Comparison of ENCODE assay signal across 13 cellular contexts in genomic region chr3:124707667-124708066, GRCh38. TPM values are rescaled to one million over a fixed set of nuclear protein-coding genes. Genes with fewer than 3 reads are reported as not detected.
DNase-seq lines count a peak whose midpoint lies in the region; ATAC-seq, FAIRE-seq and TF ChIP-seq lines count a peak whose summit lies in the region.
"Had no signal": no experiment of that assay in that cellular context is flagged by ENCODE, and none has a peak within 500 bp of the region (broad histone marks: within the 10 kb centered on the region; RNA-seq: fewer than 3 reads in every experiment).

No MANE protein-coding gene starts in this region.

- no peak for ATAC-seq in HepG2
- no peak for ATAC-seq in HG02970 (IDR thresholded peaks at IDR 0.05; ENCODE audit: low FRiP score, unreplicated experiment)
- ATAC-seq: Right ventricle myocardium inferior had no signal

- FAIRE-seq in HepG2 (lab: Jason Lieb, UNC), result no peak

- no peaks in the 10 kb centered on the region for H3K27me3 ChIP-seq in BLaER1
- H3K27me3 ChIP-seq in MG63, result peaks cover 18% of the 10 kb centered on the region
- H3K27me3 ChIP-seq in HepG2 (ENCODE audit: control insufficient read depth in 1 of 2, insufficient read depth in 2 of 2, low read length in 2 of 2), result no peaks in the 10 kb centered on the region

- H3K4me1 ChIP-seq in BLaER1 (peaks cover 39% of the 10 kb centered on the region), HepG2 (ENCODE audit: insufficient read depth, low read length) (peaks cover 16% of the 10 kb centered on the region)
- H3K4me1 ChIP-seq: tibial nerve had no signal

- no peak for TF ChIP-seq RAD21 in HepG2 (CRISPR knock-in tag; IDR thresholded peaks at IDR 0.05)

- TF ChIP-seq POLR2A in HepG2 (IDR thresholded peaks at IDR 0.05; ENCODE audit: insufficient read depth in 1 of 2, low read depth in 2 of 2, low read length in 2 of 2), result no peak

- H3K4me2 ChIP-seq in BLaER1, result peak overlapping the region; percentile 62
- no peak overlapping the region for H3K4me2 ChIP-seq in HepG2 (ENCODE audit: low read depth, low read length)

- H3K36me3 ChIP-seq in BLaER1 (no peaks in the 10 kb centered on the region), MG63 (no peaks in the 10 kb centered on the region), HepG2 (replicated peaks in 1 of 2; ENCODE audit: control insufficient read depth in 1 of 2, insufficient read depth in 2 of 2, low read length in 2 of 2) (no peaks in the 10 kb centered on the region)
- H3K36me3 ChIP-seq: tibial nerve had no signal

- H3K79me2 ChIP-seq in HepG2 (ENCODE audit: insufficient read depth, low read length), result no peaks in the 10 kb centered on the region

- H3K9ac ChIP-seq in BLaER1 (peak overlapping the region; percentile 2; the same call in 1 of the 2 replicates), HepG2 (ENCODE audit: insufficient read depth, low read depth, low read length) (no peak overlapping the region)

- POLR2A ChIA-PET in HepG2 (lab: Yijun Ruan, JAX), result interaction anchor here (0.9 kb wide), 1 partner anchor 22 kb away, joined by 3 read pairs; the partner anchor contains the start of gene UMPS

- in situ Hi-C loops in HepG2 (cut with HindIII; ENCODE audit: extremely low pct_ligation_motif_present, low pct_unique_long_range_greater_than_20kb), result no loop called here

- 91% methylated on average over 1 of the region's 1 CpG for WGBS in HepG2 (ENCODE audit: low lambda C conversion rate)

- no peak for TF ChIP-seq CTCF in HepG2 (CRISPR knock-in tag; IDR thresholded peaks at IDR 0.05)

- intact Hi-C loops in HepG2 (cut with micrococcal nuclease; ENCODE audit: unreplicated experiment), result no loop called here

- H3K4me3 ChIP-seq in BLaER1 (no peak overlapping the region), MG63 (no peak overlapping the region), HepG2 (replicated peaks in 1 of 3; ENCODE audit: insufficient read depth in 1 of 3, low read depth in 2 of 3, low read length in 3 of 3) (no peak overlapping the region)
- H3K4me3 ChIP-seq: tibial nerve had no signal

- DNase-seq in MG63, result peak; percentile 77
- DNase-seq in dedifferentiated amniotic fluid mesenchymal stem cell (ENCODE audit: extremely low spot score), result peak; percentile 82
- DNase-seq in HepG2 (ENCODE audit: low spot score), result no peak
- DNase-seq in COR-L47 (lab: John Stamatoyannopoulos, UW), result no peak
- no peak for DNase-seq in mesenteric fat pad (ENCODE audit: low spot score)
- no peak for DNase-seq in stimulated activated CD4-positive, alpha-beta T cell treated with anti-CD3 and anti-CD28 coated beads, Interleukin-1b, Interleukin-23, amount 100 ng/mL, for 48 hours
- DNase-seq: C1 segment of cervical spinal cord, GOT3, NCI-H2227 treated with DMSO at 0.1 percent for 48 hours had no signal

- H3K9me3 ChIP-seq in BLaER1 (no peaks in the 10 kb centered on the region), MG63 (no peaks in the 10 kb centered on the region), HepG2 (ENCODE audit: low read length) (no peaks in the 10 kb centered on the region)
- H3K9me3 ChIP-seq: tibial nerve had no signal

- H3K27ac ChIP-seq in BLaER1 (peak overlapping the region; percentile 42; the same call in 1 of the 2 replicates), HepG2 (ENCODE audit: extremely low read length, insufficient read depth, low read length) (peak overlapping the region; percentile 16)
- H3K27ac ChIP-seq: tibial nerve had no signal

- H4K20me1 ChIP-seq in BLaER1 (no peaks in the 10 kb centered on the region), HepG2 (ENCODE audit: insufficient read depth, low read length) (no peaks in the 10 kb centered on the region)

- CTCF ChIA-PET in HepG2 (lab: Yijun Ruan, JAX; ENCODE audit: low intra/inter-chr PET ratio, low total read pairs), result no interaction called here

- BruUV-seq in HepG2 (replicated peaks; lab: Mats Ljungman, UMichigan), result no TSS peak

- no peak overlapping the region for H2AFZ ChIP-seq in HepG2 (ENCODE audit: low read length)

- no peak for TF ChIP-seq EP300 in HepG2 (IDR thresholded peaks at IDR 0.05; ENCODE audit: low read depth in 2 of 2, low read length in 2 of 2)
- no peak for TF ChIP-seq EP300 in HepG2 (CRISPR knock-in tag; IDR thresholded peaks at IDR 0.05; ENCODE audit: borderline replicate concordance)

TF ChIP-seq in HepG2, 621 proteins besides CTCF, POLR2A, EP300 and RAD21:
- no peak for TF ChIP-seq IKZF1 (IDR thresholded peaks at IDR 0.05)
TF ChIP-seq in HepG2: peak in this region for 0.

RNA-seq across cellular contexts. Expression of gene UMPS, which starts 22.6 kb away (rescaled TPM):
- total RNA-seq in MG63 (2014; rRNA removed; shearing (Covaris generic); ENCODE audit: low replicate concordance), result 50.0 and 56.7 TPM in 2 replicates
- total RNA-seq in HepG2 (2016; rRNA removed; fragmentation: Illumina TruSeq; extraction: Trizol), result 74.2 and 117 TPM in 2 replicates
- 28.7 and 31.7 TPM in 2 replicates for total RNA-seq in HepG2 (2016; cell fraction: cytosol; rRNA removed; fragmentation: Illumina TruSeq; extraction: Trizol; ENCODE audit: low read depth)
- total RNA-seq in HepG2 (2016; cell fraction: insoluble cytoplasmic fraction; rRNA removed; fragmentation: Illumina TruSeq; extraction: Trizol), result 78.4 and 116 TPM in 2 replicates
- total RNA-seq in HepG2 (2016; cell fraction: membrane; rRNA removed; fragmentation: Illumina TruSeq; extraction: Trizol), result 34.6 and 40.8 TPM in 2 replicates
- total RNA-seq in HepG2 (2016; cell fraction: nucleus; rRNA removed; fragmentation: Illumina TruSeq; extraction: Trizol), result 44.6 and 58.8 TPM in 2 replicates
- polyA plus RNA-seq in HepG2 (2011; rRNA removed), result 45.6 and 52.7 TPM in 2 replicates
- polyA plus RNA-seq in HepG2 (2011; cell fraction: cytosol; rRNA removed), result 38.1 and 45.2 TPM in 2 replicates
- 17.0 and 19.5 TPM in 2 replicates for polyA plus RNA-seq in HepG2 (2011; cell fraction: nucleus; rRNA removed)
- 35.5 and 38.6 TPM in 2 replicates for polyA plus RNA-seq in HepG2 (2012)
- 5.6 and 7.5 TPM in 2 replicates for polyA plus RNA-seq in HepG2 (2016; cell fraction: cytosol; fragmentation: Illumina TruSeq; extraction: Trizol; ENCODE audit: low read depth)
- 104 and 112 TPM in 2 replicates for polyA plus RNA-seq in HepG2 (2016; cell fraction: insoluble cytoplasmic fraction; fragmentation: Illumina TruSeq; extraction: Trizol; ENCODE audit: low read depth)
- 11.5 and 11.6 TPM in 2 replicates for polyA plus RNA-seq in HepG2 (2016; cell fraction: membrane; fragmentation: Illumina TruSeq; extraction: Trizol; ENCODE audit: low read depth)
- polyA plus RNA-seq in HepG2 (2016; cell fraction: nucleus; fragmentation: Illumina TruSeq; extraction: Trizol; ENCODE audit: insufficient read depth, low read depth), result 57.0 and 64.6 TPM in 2 replicates
- 37.2 and 57.0 TPM in 2 replicates for polyA minus RNA-seq in HepG2 (2011; rRNA and poly(A)+ RNA removed; ENCODE audit: low replicate concordance)
- 89.0 and 103 TPM in 2 replicates for polyA minus RNA-seq in HepG2 (2011; cell fraction: cytosol; rRNA and poly(A)+ RNA removed)
- polyA minus RNA-seq in HepG2 (2011; cell fraction: nucleus; rRNA and poly(A)+ RNA removed), result 47.1 and 56.3 TPM in 2 replicates
- total RNA-seq in mesenteric fat pad, result 20.8 TPM

Comparison
In these comparisons a context has a peak if more than half of its experiments do, and no peak if none do; other contexts are left out.
1. DNase-seq: peak in MG63 (single experiment) and dedifferentiated amniotic fluid mesenchymal stem cell (single experiment); none in HepG2 (single experiment), COR-L47 (single experiment), mesenteric fat pad (single experiment) and stimulated activated CD4-positive, alpha-beta T cell treated with anti-CD3 and anti-CD28 coated beads, Interleukin-1b, Interleukin-23, amount 100 ng/mL, for 48 hours (single experiment).